ENCODE assay signal across 8 cellular contexts in the genomic region with DNA sequence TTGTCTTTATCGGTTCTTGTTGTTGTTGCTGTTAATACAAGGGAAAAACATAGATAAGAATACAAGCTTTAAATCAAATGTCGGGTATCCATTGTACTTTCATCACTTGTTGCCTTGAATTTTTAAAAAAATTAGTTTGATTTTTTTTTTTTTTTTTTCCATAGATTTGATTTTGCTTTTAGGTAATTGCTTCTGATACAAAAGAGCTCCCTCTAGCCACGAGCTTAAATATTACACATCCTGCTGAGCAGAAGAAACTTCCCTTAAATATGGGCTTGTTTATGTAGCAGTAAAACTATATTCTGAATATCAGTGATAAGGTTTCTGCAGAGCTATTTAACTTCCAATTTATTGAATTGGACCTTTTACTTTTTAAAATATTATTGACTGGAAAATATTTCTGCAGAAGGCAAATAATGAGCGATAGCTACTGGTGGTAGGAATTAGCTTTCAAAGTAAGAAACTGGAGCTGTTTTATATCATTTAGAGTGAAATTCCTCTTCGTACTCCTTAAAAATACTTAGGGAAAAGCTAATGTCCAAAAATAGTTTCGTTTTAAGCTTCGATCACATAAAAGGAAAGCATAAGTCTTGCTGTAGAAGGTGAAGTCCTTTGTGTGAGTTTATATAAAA.
DNase-seq lines count a peak whose midpoint lies in the region; ATAC-seq and TF ChIP-seq lines count a peak whose summit lies in the region.

No MANE protein-coding gene starts in this region.

- H3K27ac Mint-ChIP-seq in progenitor cell of endocrine pancreas: no peak overlapping the region
- no peak overlapping the region for H3K27ac Mint-ChIP-seq in stimulated activated memory B cell treated with anti-CD40 and anti-IgM and Interleukin-4, amounts not matched to agents 10 μg/mL and 1 μg/mL and 100 μg/mL, for 72 hours

- ATAC-seq in GM21619 (IDR thresholded peaks at IDR 0.05; ENCODE audit: unreplicated experiment): peak; percentile 64
- no peak for ATAC-seq in stimulated activated memory B cell treated with anti-CD40 and anti-IgM and Interleukin-4, amounts not matched to agents 10 μg/mL and 1 μg/mL and 100 μg/mL, for 72 hours

- no peaks in the 10 kb centered on the region for H3K4me1 Mint-ChIP-seq in progenitor cell of endocrine pancreas (ENCODE audit: low read depth)
- H3K4me1 Mint-ChIP-seq in stimulated activated memory B cell treated with anti-CD40 and anti-IgM and Interleukin-4, amounts not matched to agents 10 μg/mL and 1 μg/mL and 100 μg/mL, for 72 hours: no peaks in the 10 kb centered on the region

- H3K27ac ChIP-seq in dorsolateral prefrontal cortex: no peak overlapping the region

- H3K36me3 Mint-ChIP-seq in progenitor cell of endocrine pancreas (ENCODE audit: insufficient read depth): no peaks in the 10 kb centered on the region
- H3K36me3 Mint-ChIP-seq in stimulated activated memory B cell treated with anti-CD40 and anti-IgM and Interleukin-4, amounts not matched to agents 10 μg/mL and 1 μg/mL and 100 μg/mL, for 72 hours: no peaks in the 10 kb centered on the region

- peak; percentile 24 to 71 (median 56) for TF ChIP-seq CTCF in dorsolateral prefrontal cortex (IDR thresholded peaks at IDR 0.05 in 54 of 56, conservative IDR thresholded peaks at IDR 0.05 in 2 of 56; ENCODE audit: low read depth in 1 of 56, partially characterized antibody in 56 of 56)
- peak; percentile 66 for TF ChIP-seq CTCF in progenitor cell of endocrine pancreas (IDR thresholded peaks at IDR 0.05; ENCODE audit: unreplicated experiment)

- DNase-seq in Daoy (ENCODE audit: low read depth) (peak; percentile 34), NCI-H146 treated with DMSO at 0.1 percent for 48 hours (lab: John Stamatoyannopoulos, UW; ENCODE audit: unreplicated experiment) (peak; percentile 14), dorsolateral prefrontal cortex (no peak), progenitor cell of endocrine pancreas (ENCODE audit: low spot score, unreplicated experiment) (no peak), islet precursor cell (no peak), T1000 (lab: John Stamatoyannopoulos, UW) (no peak)

- H3K9me3 Mint-ChIP-seq in progenitor cell of endocrine pancreas (ENCODE audit: low read depth): peaks cover 9% of the 10 kb centered on the region
- H3K9me3 Mint-ChIP-seq in stimulated activated memory B cell treated with anti-CD40 and anti-IgM and Interleukin-4, amounts not matched to agents 10 μg/mL and 1 μg/mL and 100 μg/mL, for 72 hours: no peaks in the 10 kb centered on the region

- intact Hi-C loops in dorsolateral prefrontal cortex (cut with DNase I): no loop called here

- no peak overlapping the region for H3K4me3 Mint-ChIP-seq in progenitor cell of endocrine pancreas (ENCODE audit: low read depth)
- H3K4me3 Mint-ChIP-seq in stimulated activated memory B cell treated with anti-CD40 and anti-IgM and Interleukin-4, amounts not matched to agents 10 μg/mL and 1 μg/mL and 100 μg/mL, for 72 hours: no peak overlapping the region

- no peaks in the 10 kb centered on the region for H3K27me3 Mint-ChIP-seq in progenitor cell of endocrine pancreas
- H3K27me3 Mint-ChIP-seq in stimulated activated memory B cell treated with anti-CD40 and anti-IgM and Interleukin-4, amounts not matched to agents 10 μg/mL and 1 μg/mL and 100 μg/mL, for 72 hours: no peaks in the 10 kb centered on the region

- no peak overlapping the region for H3K4me3 ChIP-seq in dorsolateral prefrontal cortex

- H3K27me3 ChIP-seq in dorsolateral prefrontal cortex: peaks cover 0 to 4% (median 0%) of the 10 kb centered on the region in 45 donors

Comparison
In these comparisons a context has a peak if more than half of its experiments do, and no peak if none do; other contexts are left out.
1. DNase-seq: peak in Daoy (single experiment) and NCI-H146 treated with DMSO at 0.1 percent for 48 hours (single experiment); none in dorsolateral prefrontal cortex (0 of 10), progenitor cell of endocrine pancreas (single experiment), islet precursor cell (single experiment) and T1000 (single experiment).